In the genomic region with DNA sequence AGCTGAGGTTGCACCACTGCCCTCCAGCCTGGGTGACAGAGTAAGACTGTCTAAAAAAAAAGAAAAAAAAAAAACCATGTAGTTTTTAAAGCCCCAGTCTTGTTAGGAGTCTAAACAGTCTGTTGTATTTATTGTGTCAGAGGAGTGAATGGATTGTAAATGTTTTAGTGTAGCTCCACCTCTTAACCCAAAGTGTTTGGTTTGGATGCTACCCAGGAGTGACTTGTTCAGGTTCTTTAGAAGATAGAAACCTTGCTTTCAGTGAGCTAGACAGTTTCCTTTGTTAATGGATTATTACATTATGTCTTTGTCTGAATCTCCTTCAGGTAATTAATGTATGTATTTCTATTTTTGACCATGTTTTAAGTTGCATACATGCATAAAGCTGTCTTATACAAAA, we compare ENCODE assay signal across 1 cellular context.
TF ChIP-seq lines count a peak whose summit lies in the region.

No MANE protein-coding gene starts in this region.

TF ChIP-seq in HepG2, 621 proteins besides CTCF, POLR2A, EP300 and RAD21:
- TF ChIP-seq ATF1 (CRISPR knock-in tag; IDR thresholded peaks at IDR 0.05) (no peak), RFXANK (CRISPR knock-in tag; IDR thresholded peaks at IDR 0.05) (no peak), CCAR2 (optimal IDR thresholded peaks at IDR 0.05; ENCODE audit: low read depth, low read length) (no peak), ZNF644 (CRISPR knock-in tag; IDR thresholded peaks at IDR 0.05; ENCODE audit: low read depth) (no peak)
TF ChIP-seq in HepG2: peak in this region for 0.
